In the genomic region with DNA sequence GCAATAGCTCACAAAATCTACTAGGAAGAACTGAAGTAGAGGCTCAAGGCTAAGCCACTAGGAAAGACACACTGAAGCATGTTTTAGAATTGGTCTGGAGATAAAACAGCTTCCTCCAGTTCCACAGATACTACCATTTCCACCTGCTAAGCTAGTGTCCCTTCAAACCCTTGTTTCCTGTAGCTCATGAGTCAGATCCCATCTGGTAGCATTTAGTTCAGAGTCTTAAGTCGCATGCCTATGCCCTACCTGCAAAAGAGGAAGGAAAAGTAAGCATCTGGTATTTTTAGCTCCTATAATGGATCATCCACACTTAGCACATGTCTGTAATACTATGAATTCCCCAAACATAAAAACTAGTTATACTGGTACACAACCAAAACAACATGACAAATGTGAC, we compare ENCODE assay signal across 17 cellular contexts.
A peak's percentile ranks its signal among the peaks of the same experiment; 100 is the strongest.
DNase-seq lines count a peak whose midpoint lies in the region; ATAC-seq and TF ChIP-seq lines count a peak whose summit lies in the region.
"Had no signal": no experiment of that assay in that cellular context is flagged by ENCODE, and none has a peak within 500 bp of the region (broad histone marks: within the 10 kb centered on the region; RNA-seq: fewer than 3 reads in every experiment).

No MANE protein-coding gene starts in this region.

- peaks cover 45% of the 10 kb centered on the region for H3K9me3 Mint-ChIP-seq in progenitor cell of endocrine pancreas (ENCODE audit: low read depth)
- H3K9me3 Mint-ChIP-seq in osteocyte (ENCODE audit: unreplicated experiment) = peaks cover 25% of the 10 kb centered on the region
- peaks cover 33% of the 10 kb centered on the region for H3K9me3 Mint-ChIP-seq in neural progenitor cell

- dilution Hi-C loops in mammary epithelial cell (cut with HindIII; ENCODE audit: low sequenced_read_pairs) = no loop called here

- H3K27me3 Mint-ChIP-seq in progenitor cell of endocrine pancreas (no peaks in the 10 kb centered on the region), osteocyte (ENCODE audit: unreplicated experiment) (no peaks in the 10 kb centered on the region), neural progenitor cell (ENCODE audit: insufficient read depth, low read depth) (no peaks in the 10 kb centered on the region)

- H3K4me2 ChIP-seq in mammary epithelial cell (ENCODE audit: insufficient read depth, low read depth, low read length) = no peak overlapping the region
- no peak overlapping the region for H3K4me2 ChIP-seq in neural progenitor cell

- H3K4me3 Mint-ChIP-seq in progenitor cell of endocrine pancreas (ENCODE audit: low read depth) = no peak overlapping the region
- H3K4me3 Mint-ChIP-seq in osteocyte (ENCODE audit: unreplicated experiment) = no peak overlapping the region
- no peak overlapping the region for H3K4me3 Mint-ChIP-seq in neural progenitor cell
- H3K4me3 Mint-ChIP-seq: activated T-cell treated with anti-CD3 and anti-CD28 coated beads, Interleukin-2, amount 50 U/mL, for 4 hours had no signal

- no peak overlapping the region for H3K9ac ChIP-seq in mammary epithelial cell (ENCODE audit: insufficient read depth, low read length)
- no peak overlapping the region for H3K9ac ChIP-seq in neural progenitor cell

- H3K4me3 ChIP-seq in mammary epithelial cell (replicated peaks in 1 of 3; ENCODE audit: insufficient read depth in 1 of 3, low read depth in 2 of 3, low read length in 3 of 3) (no peak overlapping the region), neural progenitor cell (no peak overlapping the region)
- H3K4me3 ChIP-seq: dorsolateral prefrontal cortex, right atrium auricular region, vagina had no signal

- H3F3A ChIP-seq in neural progenitor cell (ENCODE audit: low read depth) = no peaks in the 10 kb centered on the region

- H3K79me2 ChIP-seq in mammary epithelial cell (ENCODE audit: insufficient read depth, low read length) = no peaks in the 10 kb centered on the region
- H3K79me2 ChIP-seq in neural progenitor cell (ENCODE audit: low read depth) = no peaks in the 10 kb centered on the region

- ATAC-seq in GM21367 (IDR thresholded peaks at IDR 0.05; ENCODE audit: unreplicated experiment) (peak; percentile 48), HG03469 (IDR thresholded peaks at IDR 0.05; ENCODE audit: unreplicated experiment) (peak; percentile 71)
- ATAC-seq: activated T-cell treated with anti-CD3 and anti-CD28 coated beads, Interleukin-2, amount 50 U/mL, for 4 hours had no signal

- DNase-seq in ELR (ENCODE audit: low read depth) = peak; percentile 29
- peak; percentile 46 for DNase-seq in SIG-M5 treated with dmso at 0.1 percent for 504 hours (lab: John Stamatoyannopoulos, UW; ENCODE audit: unreplicated experiment)
- no peak for DNase-seq in progenitor cell of endocrine pancreas (ENCODE audit: low spot score, unreplicated experiment)
- DNase-seq in mammary epithelial cell = no peak
- DNase-seq in osteocyte (ENCODE audit: extremely low spot score, unreplicated experiment) = no peak
- no peak for DNase-seq in neural progenitor cell (ENCODE audit: low spot score)
- DNase-seq: activated T-cell treated with anti-CD3 and anti-CD28 coated beads, Interleukin-2, amount 50 U/mL, for 4 hours; anterior cingulate cortex; dorsolateral prefrontal cortex; NCI-H187; NCI-H774; stimulated activated CD4-positive, alpha-beta T cell treated with anti-CD3 and anti-CD28 coated beads, Interleukin-2, amount 100 ng/mL, for 48 hours; stimulated activated naive CD4-positive, alpha-beta T cell had no signal

- BruUV-seq in mammary epithelial cell (replicated peaks; lab: Mats Ljungman, UMichigan) = no TSS peak

- H3K27ac Mint-ChIP-seq in progenitor cell of endocrine pancreas (no peak overlapping the region), osteocyte (ENCODE audit: unreplicated experiment) (no peak overlapping the region), neural progenitor cell (no peak overlapping the region)

- no peaks in the 10 kb centered on the region for H3K4me1 Mint-ChIP-seq in progenitor cell of endocrine pancreas (ENCODE audit: low read depth)
- peaks cover 38% of the 10 kb centered on the region for H3K4me1 Mint-ChIP-seq in osteocyte (ENCODE audit: unreplicated experiment)
- no peaks in the 10 kb centered on the region for H3K4me1 Mint-ChIP-seq in neural progenitor cell

- CTCF ChIA-PET in mammary epithelial cell (lab: Charles Lee; ENCODE audit: low non-redundant PET) = no interaction called here

- H3K36me3 ChIP-seq in mammary epithelial cell (ENCODE audit: insufficient read depth, low read length) (no peaks in the 10 kb centered on the region), neural progenitor cell (no peaks in the 10 kb centered on the region)
- H3K36me3 ChIP-seq: right atrium auricular region, vagina had no signal

- intact Hi-C loops in mammary epithelial cell (cut with micrococcal nuclease) = no loop called here

- H4K20me1 ChIP-seq in mammary epithelial cell (ENCODE audit: insufficient read depth, low read length) (no peaks in the 10 kb centered on the region), neural progenitor cell (ENCODE audit: low read depth) (no peaks in the 10 kb centered on the region)

- in situ Hi-C loops in mammary epithelial cell (cut with MboI; ENCODE audit: low sequenced_read_pairs in 2 of 2) = no loop called here

- TF ChIP-seq CTCF in progenitor cell of endocrine pancreas (IDR thresholded peaks at IDR 0.05; ENCODE audit: unreplicated experiment) = no peak
- no peak for TF ChIP-seq CTCF in mammary epithelial cell (conservative IDR thresholded peaks at IDR 0.05 in 1 of 2, IDR thresholded peaks at IDR 0.05 in 1 of 2; ENCODE audit: extremely low read depth in 1 of 2, insufficient read depth in 1 of 2, low read depth in 1 of 2, low read length in 2 of 2)
- no peak for TF ChIP-seq CTCF in osteocyte (IDR thresholded peaks at IDR 0.05)
- no peak for TF ChIP-seq CTCF in neural progenitor cell (IDR thresholded peaks at IDR 0.05)

- H3K27me3 ChIP-seq in mammary epithelial cell (ENCODE audit: insufficient read depth, low read length) = no peaks in the 10 kb centered on the region
- H3K27me3 ChIP-seq in neural progenitor cell = no peaks in the 10 kb centered on the region
- H3K27me3 ChIP-seq: dorsolateral prefrontal cortex, right atrium auricular region, vagina had no signal

- H3K27ac ChIP-seq in mammary epithelial cell (ENCODE audit: insufficient read depth, low read depth, low read length) = no peak overlapping the region
- no peak overlapping the region for H3K27ac ChIP-seq in neural progenitor cell
- H3K27ac ChIP-seq: dorsolateral prefrontal cortex, right atrium auricular region, vagina had no signal

- 71% methylated on average over 1 of the region's 1 CpG for WGBS in mammary epithelial cell (ENCODE audit: low coverage, missing lambda C conversion rate)

- H2AFZ ChIP-seq in mammary epithelial cell (ENCODE audit: low read depth, low read length) (no peak overlapping the region), neural progenitor cell (replicated peaks) (no peak overlapping the region)

- H3K36me3 Mint-ChIP-seq in progenitor cell of endocrine pancreas (ENCODE audit: insufficient read depth) (peaks cover 45% of the 10 kb centered on the region), osteocyte (ENCODE audit: unreplicated experiment) (peaks cover 4% of the 10 kb centered on the region), neural progenitor cell (peaks cover 13% of the 10 kb centered on the region)

- H3K4me1 ChIP-seq in mammary epithelial cell (ENCODE audit: insufficient read depth, low read length) (no peaks in the 10 kb centered on the region), neural progenitor cell (no peaks in the 10 kb centered on the region)
- H3K4me1 ChIP-seq: right atrium auricular region, vagina had no signal

- peaks cover 2% of the 10 kb centered on the region for H3K9me3 ChIP-seq in mammary epithelial cell (replicated peaks; ENCODE audit: insufficient read depth, low read length)
- H3K9me3 ChIP-seq in neural progenitor cell (ENCODE audit: low read depth) = no peaks in the 10 kb centered on the region

Comparison
In these comparisons a context has a peak if more than half of its experiments do, and no peak if none do; other contexts are left out.
1. DNase-seq: peak in ELR (single experiment) and SIG-M5 treated with dmso at 0.1 percent for 504 hours (single experiment); none in progenitor cell of endocrine pancreas (single experiment), mammary epithelial cell (single experiment), osteocyte (single experiment) and neural progenitor cell (single experiment).